Comparison of ENCODE assay signal across 8 cellular contexts in genomic region chr2:218959141-218959731, GRCh38. TPM values are rescaled to one million over a fixed set of nuclear protein-coding genes. Genes with fewer than 3 reads are reported as not detected.
DNase-seq lines count a peak whose midpoint lies in the region; ATAC-seq and TF ChIP-seq lines count a peak whose summit lies in the region.

CDK5R2 (plus strand) TSS chr2:218959666; CDS start chr2:218959821, 155 bp downstream.

- POLR2A ChIA-PET in BJ (lab: Charles Lee), result no interaction called here
- POLR2A ChIA-PET in activated CD4-positive, alpha-beta memory T cell treated with anti-CD3 and anti-CD28 coated beads, Interleukin-2, amount 10 ng/mL, durations not matched to agents 7 days and 5 days (lab: Charles Lee), result interaction anchor here (1.0 kb wide), 1 partner anchor 23 kb away, joined by 3 read pairs; no protein-coding TSS in a partner anchor

- H3K27me3 ChIP-seq in BJ (ENCODE audit: control insufficient read depth, insufficient read depth, low read length), result peaks cover 47% of the 10 kb centered on the region
- H3K27me3 ChIP-seq in effector memory CD4-positive, alpha-beta T cell (replicated peaks; ENCODE audit: control insufficient read depth, insufficient read depth, low read length, poor library complexity, severe bottlenecking), result peaks cover 56% of the 10 kb centered on the region

- no peaks in the 10 kb centered on the region for H3K9me3 ChIP-seq in effector memory CD4-positive, alpha-beta T cell (ENCODE audit: control insufficient read depth, low read length)

- CTCF ChIA-PET in BJ (lab: Yijun Ruan, JAX), result interaction anchor here (0.7 to 0.9 kb wide), 2 partner anchors 18 to 21 kb away, joined by 3 to 4 read pairs; no protein-coding TSS in a partner anchor
- CTCF ChIA-PET in activated CD4-positive, alpha-beta memory T cell treated with anti-CD3 and anti-CD28 coated beads, Interleukin-2, amount 10 ng/mL, durations not matched to agents 7 days and 5 days (lab: Charles Lee), result interaction anchor here (0.7 to 1.4 kb wide), 3 partner anchors 21 to 61 kb away, joined by 3 read pairs; no protein-coding TSS in a partner anchor

- ATAC-seq in HG03342 (IDR thresholded peaks at IDR 0.05; ENCODE audit: unreplicated experiment), result peak; percentile 96

- no peak within 1 kb of the TSS for H3K27ac ChIP-seq in effector memory CD4-positive, alpha-beta T cell (ENCODE audit: insufficient read depth, low read length, poor library complexity, severe bottlenecking)

- H3K9me3 Mint-ChIP-seq in activated CD4-positive, alpha-beta memory T cell treated with anti-CD3 and anti-CD28 coated beads, Interleukin-2, amount 10 ng/mL, durations not matched to agents 7 days and 5 days, result no peaks in the 10 kb centered on the region

- no peaks in the 10 kb centered on the region for H3K36me3 Mint-ChIP-seq in activated CD4-positive, alpha-beta memory T cell treated with anti-CD3 and anti-CD28 coated beads, Interleukin-2, amount 10 ng/mL, durations not matched to agents 7 days and 5 days (ENCODE audit: low read depth)

- TF ChIP-seq CTCF in BJ (IDR thresholded peaks at IDR 0.05; ENCODE audit: insufficient read depth, low read depth, low read length), result no peak

- H3K27me3 Mint-ChIP-seq in activated CD4-positive, alpha-beta memory T cell treated with anti-CD3 and anti-CD28 coated beads, Interleukin-2, amount 10 ng/mL, durations not matched to agents 7 days and 5 days, result peaks cover 73% of the 10 kb centered on the region

- H3K4me3 Mint-ChIP-seq in activated CD4-positive, alpha-beta memory T cell treated with anti-CD3 and anti-CD28 coated beads, Interleukin-2, amount 10 ng/mL, durations not matched to agents 7 days and 5 days, result peak within 1 kb of the TSS; percentile 34

- H3K4me1 ChIP-seq in effector memory CD4-positive, alpha-beta T cell (ENCODE audit: control insufficient read depth, insufficient read depth, low read length, poor library complexity, severe bottlenecking), result peaks cover 3% of the 10 kb centered on the region

- no peak for DNase-seq in BJ (ENCODE audit: low read depth)
- peak; percentile 96 for DNase-seq in GM19238 (ENCODE audit: insufficient read length, low spot score)
- peak; percentile 73 to 95 for DNase-seq in NCI-H446 (lab: John Stamatoyannopoulos, UW)
- peak; percentile 67 for DNase-seq in activated CD4-positive, alpha-beta memory T cell treated with anti-CD3 and anti-CD28 coated beads, Interleukin-2, amount 10 ng/mL, durations not matched to agents 7 days and 5 days
- DNase-seq in effector memory CD4-positive, alpha-beta T cell, result peak in 2 of 3 donors; percentile 14 to 16
- DNase-seq in medulla oblongata (ENCODE audit: extremely low spot score), result peak; percentile 62
- peak; percentile 25 for DNase-seq in stimulated activated CD8-positive, alpha-beta memory T cell treated with anti-CD3 and anti-CD28 coated beads, Interleukin-12 subunit alpha, Interleukin-12 subunit beta, amount 100 ng/mL, for 4 hours (ENCODE audit: low read depth)

- H3K27ac Mint-ChIP-seq in activated CD4-positive, alpha-beta memory T cell treated with anti-CD3 and anti-CD28 coated beads, Interleukin-2, amount 10 ng/mL, durations not matched to agents 7 days and 5 days, result no peak within 1 kb of the TSS

- peak within 1 kb of the TSS; percentile 40 for H3K4me3 ChIP-seq in BJ (ENCODE audit: low read depth, low read length)
- H3K4me3 ChIP-seq in effector memory CD4-positive, alpha-beta T cell (ENCODE audit: insufficient read depth, low read depth, low read length, poor library complexity, severe bottlenecking), result peak within 1 kb of the TSS; percentile 22

- H3K4me1 Mint-ChIP-seq in activated CD4-positive, alpha-beta memory T cell treated with anti-CD3 and anti-CD28 coated beads, Interleukin-2, amount 10 ng/mL, durations not matched to agents 7 days and 5 days, result peaks cover 15% of the 10 kb centered on the region

- no peaks in the 10 kb centered on the region for H3K36me3 ChIP-seq in BJ (ENCODE audit: control insufficient read depth, insufficient read depth, low read length)
- no peaks in the 10 kb centered on the region for H3K36me3 ChIP-seq in effector memory CD4-positive, alpha-beta T cell (ENCODE audit: control insufficient read depth, insufficient read depth, low read length)

RNA-seq across cellular contexts. Expression of gene CDK5R2, which starts in this region (rescaled TPM):
- polyA plus RNA-seq in BJ (2011; rRNA removed), result 0.02 TPM in 1 of 2 replicates, not detected in the other
- not detected in 2 replicates for polyA minus RNA-seq in BJ (2011; rRNA and poly(A)+ RNA removed)
- total RNA-seq in activated CD4-positive, alpha-beta memory T cell treated with anti-CD3 and anti-CD28 coated beads, Interleukin-2, amount 10 ng/mL, durations not matched to agents 7 days and 5 days, result not detected

Comparison
In these comparisons a context has a peak if more than half of its experiments do, and no peak if none do; other contexts are left out.
1. Peak in DNase-seq in activated CD4-positive, alpha-beta memory T cell treated with anti-CD3 and anti-CD28 coated beads, Interleukin-2, amount 10 ng/mL, durations not matched to agents 7 days and 5 days; RNA of the gene not detected or under 1 TPM.